Comparison of ENCODE assay signal across 9 cellular contexts in the genomic region with DNA sequence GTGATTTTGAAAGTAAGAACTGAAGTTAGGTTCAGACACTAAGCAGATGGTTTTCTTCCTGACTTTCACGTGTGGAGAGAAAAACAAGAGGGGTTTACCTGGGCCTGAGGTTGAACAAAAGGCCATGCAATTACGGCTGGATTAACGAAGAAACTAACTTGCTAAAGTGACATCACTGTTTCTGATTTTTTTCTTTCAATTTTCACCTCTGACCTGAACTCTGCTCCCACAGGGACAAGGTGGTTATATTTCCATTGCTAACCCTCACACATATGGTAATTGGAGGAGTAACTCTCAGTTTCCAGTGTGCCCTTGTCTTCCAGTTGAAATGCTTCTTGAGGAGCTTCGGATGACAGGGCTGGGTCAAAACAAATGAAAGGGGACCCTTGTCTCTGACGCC. TPM values are rescaled to one million over a fixed set of nuclear protein-coding genes. Genes with fewer than 3 reads are reported as not detected.
DNase-seq lines count a peak whose midpoint lies in the region; ATAC-seq and TF ChIP-seq lines count a peak whose summit lies in the region.
"Had no signal": no experiment of that assay in that cellular context is flagged by ENCODE, and none has a peak within 500 bp of the region (broad histone marks: within the 10 kb centered on the region; RNA-seq: fewer than 3 reads in every experiment).

No MANE protein-coding gene starts in this region.

- H3K4me1 Mint-ChIP-seq in IgD-negative memory B cell = peaks cover 54 to 69% (median 62%) of the 10 kb centered on the region in 3 donors

- H3K36me3 Mint-ChIP-seq in IgD-negative memory B cell = peaks cover 10% of the 10 kb centered on the region

- WGBS in mammary epithelial cell (ENCODE audit: low coverage, missing lambda C conversion rate) = 46% methylated on average over 5 of the region's 5 CpGs

- dilution Hi-C loops in mammary epithelial cell (cut with HindIII; ENCODE audit: low sequenced_read_pairs) = no loop called here

- H3K9ac ChIP-seq in BLaER1 (no peak overlapping the region), mammary epithelial cell (ENCODE audit: insufficient read depth, low read length) (no peak overlapping the region)
- H3K9ac ChIP-seq: neural progenitor cell had no signal

- intact Hi-C loops in mammary epithelial cell (cut with micrococcal nuclease) (loop anchor here (2.0 kb wide), 1 partner anchor 27 kb away; no protein-coding TSS in a partner anchor), posterior cingulate gyrus (cut with DNase I) (no loop called here)

- ATAC-seq in HG03342 (IDR thresholded peaks at IDR 0.05; ENCODE audit: unreplicated experiment) = no peak

- H3K9me3 Mint-ChIP-seq in IgD-negative memory B cell = no peaks in the 10 kb centered on the region

- peak overlapping the region; percentile 37; the same call in 1 of the 2 replicates for H3K27ac ChIP-seq in BLaER1
- H3K27ac ChIP-seq in mammary epithelial cell (ENCODE audit: insufficient read depth, low read depth, low read length) = peak overlapping the region; percentile 57
- peak overlapping the region; percentile 94 for H3K27ac ChIP-seq in neutrophil
- H3K27ac ChIP-seq: neural progenitor cell had no signal

- H2AFZ ChIP-seq in mammary epithelial cell (ENCODE audit: low read depth, low read length) = no peak overlapping the region
- H2AFZ ChIP-seq: neural progenitor cell had no signal

- in situ Hi-C loops in mammary epithelial cell (cut with MboI; ENCODE audit: low sequenced_read_pairs in 2 of 2) = no loop called here

- no TSS peak for BruUV-seq in mammary epithelial cell (replicated peaks; lab: Mats Ljungman, UMichigan)

- H3K79me2 ChIP-seq in mammary epithelial cell (ENCODE audit: insufficient read depth, low read length) = peaks cover 87% of the 10 kb centered on the region

- H3K4me3 ChIP-seq in BLaER1 (no peak overlapping the region), mammary epithelial cell (replicated peaks in 1 of 3; ENCODE audit: insufficient read depth in 1 of 3, low read depth in 2 of 3, low read length in 3 of 3) (no peak overlapping the region), neutrophil (ENCODE audit: low read depth in 1 of 2, low read length in 1 of 2) (peak overlapping the region in 1 of 2 experiments; percentile 5)
- H3K4me3 ChIP-seq: neural progenitor cell had no signal

- H3K36me3 ChIP-seq in BLaER1 = peaks cover 21% of the 10 kb centered on the region
- no peaks in the 10 kb centered on the region for H3K36me3 ChIP-seq in mammary epithelial cell (ENCODE audit: insufficient read depth, low read length)
- H3K36me3 ChIP-seq in neutrophil = no peaks in the 10 kb centered on the region
- H3K36me3 ChIP-seq: neural progenitor cell had no signal

- H3K27me3 ChIP-seq in BLaER1 (no peaks in the 10 kb centered on the region), mammary epithelial cell (ENCODE audit: insufficient read depth, low read length) (no peaks in the 10 kb centered on the region), neutrophil (no peaks in the 10 kb centered on the region)
- H3K27me3 ChIP-seq: neural progenitor cell had no signal

- peaks cover 86% of the 10 kb centered on the region for H4K20me1 ChIP-seq in BLaER1
- no peaks in the 10 kb centered on the region for H4K20me1 ChIP-seq in mammary epithelial cell (ENCODE audit: insufficient read depth, low read length)

- H3K9me3 ChIP-seq in BLaER1 (0 out of 2 replicates have a peak, but pooled peaks cover 5% of the 10 kb centered on the region), mammary epithelial cell (replicated peaks; ENCODE audit: insufficient read depth, low read length) (no peaks in the 10 kb centered on the region), neutrophil (no peaks in the 10 kb centered on the region)

- H3K4me3 Mint-ChIP-seq in IgD-negative memory B cell = peak overlapping the region in 3 of 4 donors; percentile 31 to 67 (median 49)

- CTCF ChIA-PET in mammary epithelial cell (lab: Charles Lee; ENCODE audit: low non-redundant PET) = no interaction called here

- TF ChIP-seq CTCF in mammary epithelial cell (conservative IDR thresholded peaks at IDR 0.05 in 1 of 2, IDR thresholded peaks at IDR 0.05 in 1 of 2; ENCODE audit: extremely low read depth in 1 of 2, insufficient read depth in 1 of 2, low read depth in 1 of 2, low read length in 2 of 2) (no peak), neutrophil (IDR thresholded peaks at IDR 0.05) (no peak)

- H3K4me1 ChIP-seq in BLaER1 = peaks cover 59% of the 10 kb centered on the region
- H3K4me1 ChIP-seq in mammary epithelial cell (ENCODE audit: insufficient read depth, low read length) = peaks cover 33% of the 10 kb centered on the region
- H3K4me1 ChIP-seq in neutrophil (ENCODE audit: control insufficient read depth in 1 of 2, insufficient read depth in 1 of 2, low read depth in 1 of 2, low read length in 1 of 2) = peaks cover 66 to 75% of the 10 kb centered on the region in 2 experiments
- H3K4me1 ChIP-seq: neural progenitor cell had no signal

- peak overlapping the region; percentile 64 to 92 (median 82) for H3K27ac Mint-ChIP-seq in IgD-negative memory B cell
- H3K27ac Mint-ChIP-seq: neural progenitor cell had no signal

- H3K4me2 ChIP-seq in BLaER1 (peak overlapping the region; percentile 47), mammary epithelial cell (ENCODE audit: insufficient read depth, low read depth, low read length) (no peak overlapping the region)
- H3K4me2 ChIP-seq: neural progenitor cell had no signal

- DNase-seq in mammary epithelial cell (no peak), posterior cingulate gyrus (no peak), NCI-H1092 treated with DMSO at 0.1 percent for 48 hours (lab: John Stamatoyannopoulos, UW) (no peak), NCI-H1417 treated with DMSO at 0.1 percent for 48 hours (lab: John Stamatoyannopoulos, UW) (no peak)

- H3K27me3 Mint-ChIP-seq in IgD-negative memory B cell = no peaks in the 10 kb centered on the region

RNA-seq across cellular contexts. Expression of gene MSN, which starts 38.0 kb away (rescaled TPM):
- polyA plus RNA-seq in IgD-negative memory B cell (498 TPM), mammary epithelial cell (374 TPM)
- total RNA-seq in mammary epithelial cell = 100 to 1,000 TPM; 261 to 317 TPM
- 640 TPM for polyA minus RNA-seq in mammary epithelial cell

Comparison
In these comparisons a context has a peak if more than half of its experiments do, and no peak if none do; other contexts are left out.
1. H3K27ac ChIP-seq: peak in every context shown above with its lines; median percentile 94 in neutrophil; 57 in mammary epithelial cell; 37 in BLaER1.